10 cellular contexts compared by ENCODE assay signal in genomic region chr4:139736257-139736626, GRCh38.
DNase-seq lines count a peak whose midpoint lies in the region; ATAC-seq and TF ChIP-seq lines count a peak whose summit lies in the region.
"Had no signal": no experiment of that assay in that cellular context is flagged by ENCODE, and none has a peak within 500 bp of the region (broad histone marks: within the 10 kb centered on the region; RNA-seq: fewer than 3 reads in every experiment).

No MANE protein-coding gene starts in this region.

- H4K20me1 ChIP-seq in SK-N-SH (ENCODE audit: insufficient read depth) = no peaks in the 10 kb centered on the region
- H4K20me1 ChIP-seq in smooth muscle cell (ENCODE audit: low read depth) = no peaks in the 10 kb centered on the region

- H3K27me3 ChIP-seq in SK-N-SH (ENCODE audit: insufficient read depth) = no peaks in the 10 kb centered on the region
- H3K27me3 ChIP-seq in iPS-18a (ENCODE audit: control insufficient read depth, insufficient read depth, low read length) = peaks cover 20% of the 10 kb centered on the region
- H3K27me3 ChIP-seq in smooth muscle cell (ENCODE audit: low read depth) = no peaks in the 10 kb centered on the region
- H3K27me3 ChIP-seq in foreskin keratinocyte = peaks cover 28% of the 10 kb centered on the region

- H2AFZ ChIP-seq in SK-N-SH (ENCODE audit: low read depth) = no peak overlapping the region
- peak overlapping the region; percentile 39 for H2AFZ ChIP-seq in smooth muscle cell (ENCODE audit: low read depth)

- peak overlapping the region; percentile 3 to 99; a peak in 3 of 4 replicates for H3K27ac ChIP-seq in SK-N-SH (ENCODE audit: low read depth in 2 of 2, low read length in 1 of 2)
- peak overlapping the region; percentile 73 for H3K27ac ChIP-seq in VCaP
- H3K27ac ChIP-seq in iPS-18a (ENCODE audit: low read length) = no peak overlapping the region
- peak overlapping the region; percentile 98 for H3K27ac ChIP-seq in smooth muscle cell (ENCODE audit: low read depth)
- no peak overlapping the region for H3K27ac ChIP-seq in foreskin keratinocyte

- TF ChIP-seq RAD21 in SK-N-SH (IDR thresholded peaks at IDR 0.05; ENCODE audit: low read length) = no peak

- H3K9me3 ChIP-seq in SK-N-SH = no peaks in the 10 kb centered on the region
- H3K9me3 ChIP-seq in iPS-18a (ENCODE audit: control insufficient read depth, low read depth, low read length) = no peaks in the 10 kb centered on the region
- no peaks in the 10 kb centered on the region for H3K9me3 ChIP-seq in smooth muscle cell (replicated peaks; ENCODE audit: low read depth)

- H3K9ac ChIP-seq in SK-N-SH = no peak overlapping the region
- peak overlapping the region; percentile 49 for H3K9ac ChIP-seq in iPS-18a (ENCODE audit: low read length)
- H3K9ac ChIP-seq in smooth muscle cell (ENCODE audit: low read depth) = peak overlapping the region; percentile 94

- no peak for DNase-seq in SK-N-SH
- DNase-seq in smooth muscle cell (lab: John Stamatoyannopoulos, UW; ENCODE audit: unreplicated experiment) = no peak
- DNase-seq in anterior cingulate cortex (lab: John Stamatoyannopoulos, UW) = no peak
- DNase-seq in EL = no peak
- DNase-seq in foreskin keratinocyte = no peak
- DNase-seq: 8988T had no signal

- H3K79me2 ChIP-seq in SK-N-SH (ENCODE audit: insufficient read depth) (no peaks in the 10 kb centered on the region), smooth muscle cell (ENCODE audit: low read depth) (peaks cover 3% of the 10 kb centered on the region)

- TF ChIP-seq CTCF in SK-N-SH (IDR thresholded peaks at IDR 0.05) (no peak), VCaP (conservative IDR thresholded peaks at IDR 0.05) (no peak), smooth muscle cell (IDR thresholded peaks at IDR 0.05; ENCODE audit: borderline replicate concordance, insufficient read depth, poor library complexity, severe bottlenecking) (no peak), foreskin keratinocyte (conservative IDR thresholded peaks at IDR 0.05) (no peak)

- TF ChIP-seq EP300 in SK-N-SH (IDR thresholded peaks at IDR 0.05; ENCODE audit: borderline replicate concordance in 1 of 2, low read depth in 1 of 2, low read length in 1 of 2) = no peak

- ATAC-seq in SK-N-SH treated with all-trans-retinoic acid at 6 μM for 48 hours (no peak), foreskin keratinocyte (no peak)
- ATAC-seq: left colon had no signal

- peaks cover 18 to 53% of the 10 kb centered on the region in 2 experiments for H3K4me1 ChIP-seq in SK-N-SH (ENCODE audit: control insufficient read depth in 1 of 2, insufficient read depth in 2 of 2, low read depth in 1 of 2, low read length in 1 of 2)
- H3K4me1 ChIP-seq in iPS-18a (ENCODE audit: control insufficient read depth, low read depth, low read length) = peaks cover 23% of the 10 kb centered on the region
- peaks cover 37% of the 10 kb centered on the region for H3K4me1 ChIP-seq in smooth muscle cell (ENCODE audit: low read depth)
- peaks cover 2% of the 10 kb centered on the region for H3K4me1 ChIP-seq in foreskin keratinocyte

- H3F3A ChIP-seq in SK-N-SH (replicated peaks; ENCODE audit: insufficient read depth) (peaks cover 4% of the 10 kb centered on the region), smooth muscle cell (ENCODE audit: low read depth) (peaks cover 22% of the 10 kb centered on the region)

- POLR2A ChIA-PET in SK-N-SH (lab: Yijun Ruan, JAX) = interaction anchor here (0.6 to 1.6 kb wide), 6 partner anchors 19 to 502 kb away, joined by 3 to 6 read pairs (median 4); no protein-coding TSS in a partner anchor

- no peak overlapping the region for H3K4me2 ChIP-seq in SK-N-SH
- H3K4me2 ChIP-seq in smooth muscle cell = peak overlapping the region; percentile 87

- H3K36me3 ChIP-seq in SK-N-SH (replicated peaks in 1 of 2; ENCODE audit: control insufficient read depth in 1 of 2, insufficient read depth in 2 of 2, low read length in 1 of 2) (peaks cover 0 to 3% of the 10 kb centered on the region in 2 experiments), iPS-18a (ENCODE audit: control insufficient read depth, low read depth, low read length) (no peaks in the 10 kb centered on the region), smooth muscle cell (ENCODE audit: low read depth) (no peaks in the 10 kb centered on the region)

- 90% methylated on average over 5 of the region's 5 CpGs for WGBS in SK-N-SH (ENCODE audit: low lambda C conversion rate)
- WGBS in smooth muscle cell (ENCODE audit: low lambda C conversion rate) = 48% methylated on average over 5 of the region's 5 CpGs

- no peaks in the 10 kb centered on the region for H3K9me2 ChIP-seq in SK-N-SH

- CTCF ChIA-PET in SK-N-SH (lab: Yijun Ruan, JAX) = interaction anchor here (0.7 to 2.6 kb wide), 14 partner anchors 24 to 516 kb away, joined by 3 to 10 read pairs (median 3); no protein-coding TSS in a partner anchor

- no peak overlapping the region for H3K4me3 ChIP-seq in SK-N-SH (ENCODE audit: low read depth in 2 of 2, low read length in 1 of 2)
- H3K4me3 ChIP-seq in iPS-18a (ENCODE audit: low read length) = peak overlapping the region; percentile 66
- peak overlapping the region; percentile 49 for H3K4me3 ChIP-seq in smooth muscle cell

TF ChIP-seq in SK-N-SH, 30 proteins besides CTCF, POLR2A, EP300 and RAD21 (continues in another document):
- TF ChIP-seq SMC3 (IDR thresholded peaks at IDR 0.05; ENCODE audit: low read depth, low read length) (no peak), ZBTB33 (IDR thresholded peaks at IDR 0.05; ENCODE audit: borderline replicate concordance, low read depth) (no peak), RCOR1 (IDR thresholded peaks at IDR 0.05; ENCODE audit: low read length) (no peak), MEF2A (IDR thresholded peaks at IDR 0.05; ENCODE audit: borderline replicate concordance, low read depth) (no peak), MAX (IDR thresholded peaks at IDR 0.05; ENCODE audit: low read depth) (no peak), IRF3 (IDR thresholded peaks at IDR 0.05; ENCODE audit: low read depth, low read length) (no peak)

TF ChIP-seq in SK-N-SH treated with all-trans-retinoic acid at 6 μM for 48 hours, 23 proteins besides CTCF, POLR2A, EP300 and RAD21:
- TF ChIP-seq SNAI2 (CRISPR knock-in tag; IDR thresholded peaks at IDR 0.05) (no peak), ISL1 (CRISPR knock-in tag; IDR thresholded peaks at IDR 0.05) (no peak), CSRNP3 (CRISPR knock-in tag; IDR thresholded peaks at IDR 0.05) (no peak), GLIS3 (CRISPR knock-in tag; IDR thresholded peaks at IDR 0.05) (no peak), CREB5 (CRISPR knock-in tag; IDR thresholded peaks at IDR 0.05; ENCODE audit: low read depth) (no peak), ZC3H10 (CRISPR knock-in tag; IDR thresholded peaks at IDR 0.05) (no peak), TOX (CRISPR knock-in tag; IDR thresholded peaks at IDR 0.05; ENCODE audit: borderline replicate concordance) (no peak), ZNF565 (CRISPR knock-in tag; conservative IDR thresholded peaks at IDR 0.05; ENCODE audit: low read depth) (no peak), CSDC2 (CRISPR knock-in tag; IDR thresholded peaks at IDR 0.05) (no peak), ZFP30 (CRISPR knock-in tag; IDR thresholded peaks at IDR 0.05) (no peak), ESRRG (CRISPR knock-in tag; IDR thresholded peaks at IDR 0.05) (no peak), ZNF8 (CRISPR knock-in tag; IDR thresholded peaks at IDR 0.05) (no peak), ZNF70 (CRISPR knock-in tag; IDR thresholded peaks at IDR 0.05) (no peak), POU6F1 (CRISPR knock-in tag; IDR thresholded peaks at IDR 0.05; ENCODE audit: borderline replicate concordance, low read depth) (no peak), BACH2 (CRISPR knock-in tag; IDR thresholded peaks at IDR 0.05; ENCODE audit: borderline replicate concordance) (no peak), RARB (CRISPR knock-in tag; IDR thresholded peaks at IDR 0.05) (no peak), ZFP3 (CRISPR knock-in tag; IDR thresholded peaks at IDR 0.05) (no peak), PPARA (CRISPR knock-in tag; IDR thresholded peaks at IDR 0.05; ENCODE audit: borderline replicate concordance) (no peak), OSR1 (CRISPR knock-in tag; IDR thresholded peaks at IDR 0.05) (no peak), TCF4 (CRISPR knock-in tag; IDR thresholded peaks at IDR 0.05; ENCODE audit: borderline replicate concordance) (no peak)

Comparison
In these comparisons a context has a peak if more than half of its experiments do, and no peak if none do; other contexts are left out.
1. H3K27ac ChIP-seq: peak in SK-N-SH (2 of 2), VCaP (single experiment) and smooth muscle cell (single experiment); none in iPS-18a (single experiment) and foreskin keratinocyte (single experiment).
2. H3K4me3 ChIP-seq: peak in iPS-18a (single experiment) and smooth muscle cell (single experiment); none in SK-N-SH (0 of 2).